23 cellular contexts compared by ENCODE assay signal in genomic region chr20:53734006-53734688, GRCh38.
DNase-seq lines count a peak whose midpoint lies in the region; ATAC-seq and TF ChIP-seq lines count a peak whose summit lies in the region.
"Had no signal": no experiment of that assay in that cellular context is flagged by ENCODE, and none has a peak within 500 bp of the region (broad histone marks: within the 10 kb centered on the region; RNA-seq: fewer than 3 reads in every experiment).

No MANE protein-coding gene starts in this region.

- peaks cover 39% of the 10 kb centered on the region for H3K4me1 Mint-ChIP-seq in glutamatergic neuron (ENCODE audit: low read depth, unreplicated experiment)
- H3K4me1 Mint-ChIP-seq in stimulated activated memory B cell treated with anti-CD40 and anti-IgM and Interleukin-4, amounts not matched to agents 10 μg/mL and 1 μg/mL and 100 μg/mL, for 72 hours = peaks cover 67% of the 10 kb centered on the region

- peaks cover 5% of the 10 kb centered on the region for H3K27me3 Mint-ChIP-seq in glutamatergic neuron (ENCODE audit: unreplicated experiment)
- no peaks in the 10 kb centered on the region for H3K27me3 Mint-ChIP-seq in stimulated activated memory B cell treated with anti-CD40 and anti-IgM and Interleukin-4, amounts not matched to agents 10 μg/mL and 1 μg/mL and 100 μg/mL, for 72 hours
- H3K27me3 Mint-ChIP-seq: CD8-positive, alpha-beta memory T cell had no signal

- H3K9me3 Mint-ChIP-seq in glutamatergic neuron (ENCODE audit: unreplicated experiment) = peaks cover 15% of the 10 kb centered on the region
- H3K9me3 Mint-ChIP-seq in stimulated activated memory B cell treated with anti-CD40 and anti-IgM and Interleukin-4, amounts not matched to agents 10 μg/mL and 1 μg/mL and 100 μg/mL, for 72 hours = no peaks in the 10 kb centered on the region
- H3K9me3 Mint-ChIP-seq: CD8-positive, alpha-beta memory T cell had no signal

- H3K27me3 ChIP-seq in mammary epithelial cell (ENCODE audit: insufficient read depth, low read length) (no peaks in the 10 kb centered on the region), breast epithelium (no peaks in the 10 kb centered on the region)
- H3K27me3 ChIP-seq: colonic mucosa, SJSA1, upper lobe of right lung had no signal

- ATAC-seq in stimulated activated memory B cell treated with anti-CD40 and anti-IgM and Interleukin-4, amounts not matched to agents 10 μg/mL and 1 μg/mL and 100 μg/mL, for 72 hours = no peak
- no peak for ATAC-seq in GM19328 (IDR thresholded peaks at IDR 0.05; ENCODE audit: unreplicated experiment)
- no peak for ATAC-seq in HG03432 (IDR thresholded peaks at IDR 0.05; ENCODE audit: unreplicated experiment)
- ATAC-seq: gastroesophageal sphincter; left lung; stimulated activated naive CD8-positive, alpha-beta T cell treated with anti-CD3 and anti-CD28 coated beads, Interleukin-15, Interleukin-2, amounts not matched to agents 100 U/mL and 50 U/mL, for 24 hours; upper lobe of right lung had no signal

- dilution Hi-C loops in mammary epithelial cell (cut with HindIII; ENCODE audit: low sequenced_read_pairs) = no loop called here

- no peaks in the 10 kb centered on the region for H4K20me1 ChIP-seq in mammary epithelial cell (ENCODE audit: insufficient read depth, low read length)

- intact Hi-C loops in mammary epithelial cell (cut with micrococcal nuclease) (loop anchor here (10.0 kb wide), 1 partner anchor 71 kb away; no protein-coding TSS in a partner anchor), breast epithelium (cut with DNase I; ENCODE audit: low total_unique reads) (no loop called here)

- peaks cover 3% of the 10 kb centered on the region for H3K36me3 Mint-ChIP-seq in glutamatergic neuron (ENCODE audit: unreplicated experiment)
- no peaks in the 10 kb centered on the region for H3K36me3 Mint-ChIP-seq in stimulated activated memory B cell treated with anti-CD40 and anti-IgM and Interleukin-4, amounts not matched to agents 10 μg/mL and 1 μg/mL and 100 μg/mL, for 72 hours

- peak overlapping the region; percentile 78 for H3K27ac Mint-ChIP-seq in glutamatergic neuron (ENCODE audit: unreplicated experiment)
- H3K27ac Mint-ChIP-seq in stimulated activated memory B cell treated with anti-CD40 and anti-IgM and Interleukin-4, amounts not matched to agents 10 μg/mL and 1 μg/mL and 100 μg/mL, for 72 hours = peak overlapping the region; percentile 43

- H3K4me3 Mint-ChIP-seq in glutamatergic neuron (ENCODE audit: unreplicated experiment) = peak overlapping the region; percentile 47
- no peak overlapping the region for H3K4me3 Mint-ChIP-seq in stimulated activated memory B cell treated with anti-CD40 and anti-IgM and Interleukin-4, amounts not matched to agents 10 μg/mL and 1 μg/mL and 100 μg/mL, for 72 hours
- H3K4me3 Mint-ChIP-seq: CD8-positive, alpha-beta memory T cell had no signal

- no peak for TF ChIP-seq POLR2A in breast epithelium (IDR thresholded peaks at IDR 0.05)

- no peak overlapping the region for H3K9ac ChIP-seq in mammary epithelial cell (ENCODE audit: insufficient read depth, low read length)

- no peaks in the 10 kb centered on the region for H3K9me3 ChIP-seq in mammary epithelial cell (replicated peaks; ENCODE audit: insufficient read depth, low read length)
- no peaks in the 10 kb centered on the region for H3K9me3 ChIP-seq in breast epithelium
- H3K9me3 ChIP-seq: colonic mucosa, gastroesophageal sphincter, left lung, SJSA1, upper lobe of right lung had no signal

- 100% methylated on average over 7 of the region's 7 CpGs for WGBS in mammary epithelial cell (ENCODE audit: low coverage, missing lambda C conversion rate)

- TF ChIP-seq CTCF in mammary epithelial cell (conservative IDR thresholded peaks at IDR 0.05 in 1 of 2, IDR thresholded peaks at IDR 0.05 in 1 of 2; ENCODE audit: extremely low read depth in 1 of 2, insufficient read depth in 1 of 2, low read depth in 1 of 2, low read length in 2 of 2) = no peak
- no peak for TF ChIP-seq CTCF in breast epithelium (IDR thresholded peaks at IDR 0.05)
- TF ChIP-seq CTCF in glutamatergic neuron (IDR thresholded peaks at IDR 0.05; ENCODE audit: partially characterized antibody, unreplicated experiment) = no peak

- no peak overlapping the region for H3K4me2 ChIP-seq in mammary epithelial cell (ENCODE audit: insufficient read depth, low read depth, low read length)

- peak overlapping the region; percentile 4 for H2AFZ ChIP-seq in mammary epithelial cell (ENCODE audit: low read depth, low read length)

- H3K4me1 ChIP-seq in mammary epithelial cell (ENCODE audit: insufficient read depth, low read length) = peaks cover 29% of the 10 kb centered on the region
- peaks cover 0 to 8% of the 10 kb centered on the region in 2 donors for H3K4me1 ChIP-seq in breast epithelium
- H3K4me1 ChIP-seq: colonic mucosa had no signal

- no peaks in the 10 kb centered on the region for H3K36me3 ChIP-seq in mammary epithelial cell (ENCODE audit: insufficient read depth, low read length)
- no peaks in the 10 kb centered on the region for H3K36me3 ChIP-seq in breast epithelium
- H3K36me3 ChIP-seq: colonic mucosa, gastroesophageal sphincter, left lung, SJSA1, upper lobe of right lung had no signal

- no peaks in the 10 kb centered on the region for H3K79me2 ChIP-seq in mammary epithelial cell (ENCODE audit: insufficient read depth, low read length)

- H3K27ac ChIP-seq in mammary epithelial cell (ENCODE audit: insufficient read depth, low read depth, low read length) (no peak overlapping the region), breast epithelium (no peak overlapping the region)
- H3K27ac ChIP-seq: colonic mucosa, gastroesophageal sphincter, left lung, SJSA1, upper lobe of right lung had no signal

- CTCF ChIA-PET in mammary epithelial cell (lab: Charles Lee; ENCODE audit: low non-redundant PET) = no interaction called here

- in situ Hi-C loops in mammary epithelial cell (cut with MboI; ENCODE audit: low sequenced_read_pairs in 2 of 2) = no loop called here
- in situ Hi-C loops in SK-MEL-5 (cut with HindIII; ENCODE audit: low pct_unique_long_range_greater_than_20kb, low sequenced_read_pairs) = no loop called here

- DNase-seq in mammary epithelial cell (no peak), breast epithelium (ENCODE audit: low spot score in 2 of 2) (no peak), SK-MEL-5 (ENCODE audit: low read depth, low spot score) (peak; percentile 26), glutamatergic neuron (no peak), glomerular visceral epithelial cell (ENCODE audit: extremely low spot score) (no peak)
- DNase-seq: activated CD8-positive, alpha-beta memory T cell treated with anti-CD3 and anti-CD28 coated beads, Interleukin-2, amount 50 U/mL, for 4 hours; activated gamma-delta T cell treated with Interleukin-2 at 50 U/mL for 16 hours; anterior cingulate cortex; CD8-positive, alpha-beta memory T cell; colonic mucosa; HCEC 1CT; left lung; MM.1S; NCI-H187; NCI-H510A treated with DMSO at 0.1 percent for 48 hours; stimulated activated naive CD8-positive, alpha-beta T cell treated with anti-CD3 and anti-CD28 coated beads, Interleukin-15, Interleukin-2, amounts not matched to agents 100 U/mL and 50 U/mL, for 24 hours; T-helper 9 cell; upper lobe of right lung had no signal

- H3K4me3 ChIP-seq in mammary epithelial cell (replicated peaks in 1 of 3; ENCODE audit: insufficient read depth in 1 of 3, low read depth in 2 of 3, low read length in 3 of 3) (no peak overlapping the region), breast epithelium (no peak overlapping the region)
- H3K4me3 ChIP-seq: colonic mucosa, gastroesophageal sphincter, left lung, SJSA1, upper lobe of right lung had no signal

- BruUV-seq in mammary epithelial cell (replicated peaks; lab: Mats Ljungman, UMichigan) = no TSS peak
